In the genomic region with DNA sequence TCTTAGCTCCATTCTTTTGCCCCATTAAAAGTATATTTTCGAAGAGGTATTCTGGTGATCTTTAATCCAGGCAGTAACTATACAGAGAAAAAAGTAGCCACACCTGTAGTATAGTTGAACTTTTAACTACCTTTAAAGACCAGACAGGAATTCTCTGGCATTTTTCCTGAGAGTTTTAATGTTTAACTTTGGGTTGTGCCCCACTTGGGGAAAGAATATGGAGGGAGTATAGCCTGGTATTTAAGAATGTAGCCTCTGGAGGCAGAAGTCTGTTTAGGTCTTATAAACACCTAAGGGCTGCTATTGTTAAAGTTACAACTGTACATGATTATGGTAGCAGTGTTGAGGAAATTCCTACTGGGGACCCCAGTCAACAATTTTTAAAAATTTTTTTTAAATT, we compare ENCODE assay signal across 20 cellular contexts. TPM values are rescaled to one million over a fixed set of nuclear protein-coding genes. Genes with fewer than 3 reads are reported as not detected.
"Had no signal": no experiment of that assay in that cellular context is flagged by ENCODE, and none has a peak within 500 bp of the region (broad histone marks: within the 10 kb centered on the region; RNA-seq: fewer than 3 reads in every experiment).

No MANE protein-coding gene starts in this region.

- H3K36me3 ChIP-seq: suprapubic skin, vagina had no signal

- DNase-seq: activated CD4-positive, alpha-beta memory T cell treated with anti-CD3 and anti-CD28 coated beads for 36 hours; activated CD4-positive, alpha-beta T cell treated with anti-CD3 and anti-CD28 coated beads for 4 hours; activated naive CD4-positive, alpha-beta T cell treated with Interleukin-2 at 50 U/mL for 16 hours; body of pancreas; dorsolateral prefrontal cortex; foreskin keratinocyte; glutamatergic neuron; hypothalamus; occipital lobe; trophoblast cell had no signal

- H3K4me3 ChIP-seq: body of pancreas, dorsolateral prefrontal cortex, lung, suprapubic skin, vagina had no signal

- H3K4me3 Mint-ChIP-seq: activated CD4-positive, alpha-beta memory T cell treated with anti-CD3 and anti-CD28 coated beads for 36 hours; mesothelial cell of epicardium; stimulated activated naive CD8-positive, alpha-beta T cell treated with anti-CD3 and anti-CD28 coated beads, Interleukin-15, Interleukin-2, amounts not matched to agents 100 ng/mL and 50 ng/mL, for 24 hours; T-helper 2 cell treated with Interferon-gamma antibody and Interleukin-4, amounts not matched to agents 5 μg/mL and 100 μg/mL, for 36 hours had no signal

- ATAC-seq: body of pancreas, foreskin keratinocyte had no signal

- H3K4me1 ChIP-seq: body of pancreas, foreskin keratinocyte, suprapubic skin, vagina had no signal

- H3K36me3 Mint-ChIP-seq: activated CD4-positive, alpha-beta memory T cell treated with anti-CD3 and anti-CD28 coated beads for 36 hours had no signal

- H3K4me1 Mint-ChIP-seq: mesothelial cell of epicardium had no signal

- H3K27me3 Mint-ChIP-seq: activated CD4-positive, alpha-beta memory T cell treated with anti-CD3 and anti-CD28 coated beads for 36 hours had no signal

- H3K27ac Mint-ChIP-seq: activated CD4-positive, alpha-beta memory T cell treated with anti-CD3 and anti-CD28 coated beads for 36 hours; mesothelial cell of epicardium; stimulated activated naive CD8-positive, alpha-beta T cell treated with anti-CD3 and anti-CD28 coated beads, Interleukin-15, Interleukin-2, amounts not matched to agents 100 ng/mL and 50 ng/mL, for 24 hours; T-helper 2 cell treated with Interferon-gamma antibody and Interleukin-4, amounts not matched to agents 5 μg/mL and 100 μg/mL, for 36 hours had no signal

- H3K9me3 ChIP-seq: body of pancreas, vagina had no signal

- H3K9me3 Mint-ChIP-seq: activated CD4-positive, alpha-beta memory T cell treated with anti-CD3 and anti-CD28 coated beads for 36 hours; stimulated activated naive CD8-positive, alpha-beta T cell treated with anti-CD3 and anti-CD28 coated beads, Interleukin-15, Interleukin-2, amounts not matched to agents 100 ng/mL and 50 ng/mL, for 24 hours; T-helper 2 cell treated with Interferon-gamma antibody and Interleukin-4, amounts not matched to agents 5 μg/mL and 100 μg/mL, for 36 hours had no signal

RNA-seq across cellular contexts. Expression of gene C3orf85, which starts 19.3 kb away (rescaled TPM):
- total RNA-seq: activated CD4-positive, alpha-beta memory T cell treated with anti-CD3 and anti-CD28 coated beads for 36 hours; body of pancreas; cardiac septum; dorsolateral prefrontal cortex; fibroblast of lung; foreskin keratinocyte; lung; mesothelial cell of epicardium; myocyte; occipital lobe; skeletal muscle tissue; suprapubic skin; vagina had no signal

RNA-seq across cellular contexts. Expression of gene MORC1, which starts 37.9 kb away (rescaled TPM):
- total RNA-seq: activated CD4-positive, alpha-beta memory T cell treated with anti-CD3 and anti-CD28 coated beads for 36 hours; body of pancreas; cardiac septum; fibroblast of lung; foreskin keratinocyte; lung; myocyte; skeletal muscle tissue; suprapubic skin; vagina had no signal
